ENCODE assay signal across 15 cellular contexts in genomic region chr1:198280080-198280479, GRCh38.
DNase-seq lines count a peak whose midpoint lies in the region; ATAC-seq and TF ChIP-seq lines count a peak whose summit lies in the region.
"Had no signal": no experiment of that assay in that cellular context is flagged by ENCODE, and none has a peak within 500 bp of the region (broad histone marks: within the 10 kb centered on the region; RNA-seq: fewer than 3 reads in every experiment).

No MANE protein-coding gene starts in this region.

- H2AFZ ChIP-seq in Loucy (ENCODE audit: low read length) (no peak overlapping the region), Karpas-422 (ENCODE audit: low read length) (no peak overlapping the region)
- H2AFZ ChIP-seq: GM23338 had no signal

- H3K9me3 ChIP-seq in Loucy (ENCODE audit: insufficient read depth, low read depth, low read length), result no peaks in the 10 kb centered on the region
- H3K9me3 ChIP-seq in Karpas-422 (ENCODE audit: low read length), result no peaks in the 10 kb centered on the region
- H3K9me3 ChIP-seq: BE2C had no signal

- peaks cover 3% of the 10 kb centered on the region; the same call in 1 of the 2 replicates for H3K9me3 Mint-ChIP-seq in HFFc6
- H3K9me3 Mint-ChIP-seq: CD4-positive, CD25-positive, alpha-beta regulatory T cell; CD8-positive, alpha-beta memory T cell; GM23338; IgD-negative memory B cell had no signal

- H3F3A ChIP-seq in Loucy (ENCODE audit: low read depth), result peaks cover 7% of the 10 kb centered on the region; the same call in 1 of the 2 replicates

- H3K79me2 ChIP-seq in Loucy (ENCODE audit: insufficient read depth, low read length) (peaks cover 31% of the 10 kb centered on the region), Karpas-422 (ENCODE audit: low read length) (peaks cover 48% of the 10 kb centered on the region)

- H3K4me1 ChIP-seq in Loucy (ENCODE audit: insufficient read depth, low read length, poor library complexity, severe bottlenecking) (peaks cover 51% of the 10 kb centered on the region), foreskin keratinocyte (peaks cover 28% of the 10 kb centered on the region), Karpas-422 (ENCODE audit: low read length) (peaks cover 4% of the 10 kb centered on the region; the same call in 1 of the 2 replicates)

- H3K27me3 ChIP-seq in Loucy (ENCODE audit: insufficient read depth, low read length, poor library complexity, severe bottlenecking) (no peaks in the 10 kb centered on the region), foreskin keratinocyte (no peaks in the 10 kb centered on the region), Karpas-422 (ENCODE audit: low read length) (no peaks in the 10 kb centered on the region)
- H3K27me3 ChIP-seq: BE2C had no signal

- H3K4me2 ChIP-seq in Loucy (ENCODE audit: low read depth, low read length, poor library complexity, severe bottlenecking), result peak overlapping the region; percentile 6
- no peak overlapping the region for H3K4me2 ChIP-seq in Karpas-422 (ENCODE audit: low read depth, low read length, poor library complexity, severe bottlenecking)
- H3K4me2 ChIP-seq: GM23338 had no signal

- TF ChIP-seq CTCF in HFFc6 (IDR thresholded peaks at IDR 0.05) (no peak), Loucy (conservative IDR thresholded peaks at IDR 0.05; ENCODE audit: low read length) (no peak), foreskin keratinocyte (conservative IDR thresholded peaks at IDR 0.05) (no peak)

- H3K36me3 Mint-ChIP-seq in HFFc6 (ENCODE audit: low read depth), result peaks cover 28% of the 10 kb centered on the region

- H3K27ac ChIP-seq in foreskin keratinocyte, result no peak overlapping the region
- no peak overlapping the region for H3K27ac ChIP-seq in Karpas-422 (ENCODE audit: low read length)

- H3K4me3 Mint-ChIP-seq in HFFc6, result no peak overlapping the region; the same call in 1 of the 2 replicates
- H3K4me3 Mint-ChIP-seq: CD4-positive, CD25-positive, alpha-beta regulatory T cell; CD8-positive, alpha-beta memory T cell; GM23338; IgD-negative memory B cell had no signal

- no peak overlapping the region for H3K4me3 ChIP-seq in Loucy (ENCODE audit: low read length, poor library complexity, severe bottlenecking)
- H3K4me3 ChIP-seq in Karpas-422 (ENCODE audit: low read length), result no peak overlapping the region
- H3K4me3 ChIP-seq: GM23338 had no signal

- DNase-seq in HFFc6, result no peak
- no peak for DNase-seq in foreskin keratinocyte
- no peak for DNase-seq in superior temporal gyrus (ENCODE audit: extremely low spot score)
- no peak for DNase-seq in Karpas-422
- DNase-seq: ACHN; BE2C; C1 segment of cervical spinal cord; CD4-positive, CD25-positive, alpha-beta regulatory T cell; CD8-positive, alpha-beta memory T cell; COR-L47; HCEC 1CT had no signal

- peaks cover 12% of the 10 kb centered on the region for H3K27me3 Mint-ChIP-seq in HFFc6 (ENCODE audit: insufficient read depth)
- H3K27me3 Mint-ChIP-seq: CD4-positive, CD25-positive, alpha-beta regulatory T cell; CD8-positive, alpha-beta memory T cell; IgD-negative memory B cell had no signal

- H3K36me3 ChIP-seq in Loucy (ENCODE audit: insufficient read depth, low read length) (peaks cover 28% of the 10 kb centered on the region), Karpas-422 (ENCODE audit: insufficient read depth, low read length) (no peaks in the 10 kb centered on the region)
- H3K36me3 ChIP-seq: BE2C had no signal

- peak; percentile 26 for ATAC-seq in foreskin keratinocyte
- no peak for ATAC-seq in GM21825 (IDR thresholded peaks at IDR 0.05; ENCODE audit: unreplicated experiment)
- ATAC-seq: GM23338 had no signal

- H3K9ac ChIP-seq in Loucy (ENCODE audit: low read depth, low read length, poor library complexity, severe bottlenecking), result no peak overlapping the region
- H3K9ac ChIP-seq in Karpas-422 (ENCODE audit: low read length), result no peak overlapping the region

- H4K20me1 ChIP-seq in Loucy (ENCODE audit: insufficient read depth, low read length, poor library complexity, severe bottlenecking) (peaks cover 4% of the 10 kb centered on the region), Karpas-422 (ENCODE audit: insufficient read depth, low read depth, low read length) (no peaks in the 10 kb centered on the region)

- H3K9me2 ChIP-seq in Loucy (replicated peaks; ENCODE audit: low read depth, low read length) (no peaks in the 10 kb centered on the region), Karpas-422 (replicated peaks; ENCODE audit: insufficient read depth, low read length) (no peaks in the 10 kb centered on the region)

- peaks cover 75% of the 10 kb centered on the region for H3K4me1 Mint-ChIP-seq in HFFc6 (ENCODE audit: low read depth)

- H3K27ac Mint-ChIP-seq in HFFc6, result peak overlapping the region; percentile 49; the same call in 1 of the 2 replicates
- H3K27ac Mint-ChIP-seq: CD4-positive, CD25-positive, alpha-beta regulatory T cell; GM23338; IgD-negative memory B cell had no signal
